ENCODE assay signal across 1 cellular context in the genomic region with DNA sequence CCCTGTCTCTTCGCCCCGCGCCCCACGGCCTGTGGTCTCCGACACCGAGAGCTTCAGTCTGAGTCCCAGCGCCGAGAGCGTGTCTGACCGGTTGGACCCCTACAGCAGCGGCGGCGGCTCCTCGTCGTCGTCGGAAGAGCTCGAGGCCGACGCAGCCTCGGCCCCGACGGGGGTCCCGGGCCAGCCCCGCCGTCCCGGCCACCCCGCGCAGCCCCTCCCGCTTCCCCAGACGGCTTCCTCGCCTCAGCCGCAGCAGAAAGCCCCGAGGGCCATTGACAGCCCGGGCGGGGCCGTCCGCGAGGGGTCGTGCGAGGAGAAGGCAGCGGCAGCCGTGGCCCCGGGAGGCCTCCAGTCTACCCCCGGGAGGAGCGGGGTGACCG.
TF ChIP-seq lines count a peak whose summit lies in the region.

No MANE protein-coding gene starts in this region.

TF ChIP-seq in WTC11, 78 proteins besides CTCF, POLR2A, EP300 and RAD21 (continued from another document):
- TF ChIP-seq ZNF396 (CRISPR knock-in tag; IDR thresholded peaks at IDR 0.05; ENCODE audit: borderline replicate concordance), result no peak
